20 cellular contexts compared by ENCODE assay signal in the genomic region with DNA sequence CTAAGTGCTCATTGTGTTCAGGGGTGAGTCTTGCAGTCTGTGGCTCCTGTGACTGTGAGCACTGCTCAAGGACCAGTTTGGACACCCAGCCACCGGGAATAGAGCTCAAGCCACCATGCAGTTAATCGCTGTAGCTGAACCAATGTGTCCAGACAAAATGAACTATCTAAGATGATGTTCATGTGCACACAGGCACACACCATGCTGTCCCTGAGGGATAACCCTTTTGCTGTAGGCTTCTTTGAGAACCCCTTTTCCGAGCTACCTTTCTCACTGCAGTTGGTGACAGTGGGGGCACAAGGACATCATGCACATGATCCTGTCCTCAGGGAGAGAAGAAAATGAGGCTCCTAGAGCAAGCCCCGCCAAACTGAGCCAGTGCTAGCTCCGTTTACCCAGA.
"Had no signal": no experiment of that assay in that cellular context is flagged by ENCODE, and none has a peak within 500 bp of the region (broad histone marks: within the 10 kb centered on the region; RNA-seq: fewer than 3 reads in every experiment).

No MANE protein-coding gene starts in this region.

- H3K36me3 Mint-ChIP-seq: memory B cell had no signal

- DNase-seq: dermis blood vessel endothelial cell; dorsolateral prefrontal cortex; effector CD4-positive, alpha-beta T cell; effector memory CD4-positive, alpha-beta T cell; esophagus squamous epithelium; foreskin fibroblast; foreskin melanocyte; gastrocnemius medialis; glutamatergic neuron; heart right ventricle; hippocampal formation; left cardiac atrium; left lung; left ventricle myocardium superior; lower lobe of right lung; mammary epithelial cell; mesendoderm; midbrain had no signal

- H3K27me3 ChIP-seq: dorsolateral prefrontal cortex, gastrocnemius medialis, heart right ventricle, left lung had no signal

- H3K36me3 ChIP-seq: esophagus squamous epithelium, gastrocnemius medialis, heart right ventricle, left lung, lower lobe of right lung had no signal

- ATAC-seq: gastrocnemius medialis, heart right ventricle, left cardiac atrium, left lung, left ventricle myocardium superior, lower lobe of right lung had no signal

- H3K9me3 ChIP-seq: esophagus squamous epithelium, gastrocnemius medialis, heart right ventricle, left lung, lower lobe of right lung had no signal

- H3K27ac Mint-ChIP-seq: memory B cell had no signal

- H3K4me3 ChIP-seq: coronary artery, dorsolateral prefrontal cortex, esophagus squamous epithelium, gastrocnemius medialis, heart right ventricle, left lung, lower lobe of right lung had no signal

- H3K4me3 Mint-ChIP-seq: memory B cell had no signal

- H3K27ac ChIP-seq: coronary artery, dorsolateral prefrontal cortex, esophagus squamous epithelium, gastrocnemius medialis, heart right ventricle, left lung, lower lobe of right lung had no signal

- H3K9me3 Mint-ChIP-seq: memory B cell had no signal
